In the genomic region with DNA sequence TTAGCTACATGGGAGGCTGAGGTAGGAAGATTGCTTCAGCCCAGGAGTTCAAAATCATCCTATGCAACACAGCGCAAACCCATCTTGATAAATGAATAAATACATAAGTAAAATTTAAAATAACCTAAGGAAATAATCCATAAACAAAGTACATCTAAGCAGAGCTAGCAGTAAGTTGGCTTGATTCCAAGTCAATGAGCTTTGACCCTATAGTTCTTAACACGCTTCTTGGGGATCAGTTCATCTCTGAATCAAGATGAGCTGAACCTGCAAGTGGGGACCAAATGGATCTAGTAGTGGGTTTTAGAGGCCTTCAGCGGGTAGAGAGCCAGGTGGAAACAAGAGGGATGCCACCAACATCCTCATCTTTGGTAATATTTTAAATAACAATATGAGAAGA, we compare ENCODE assay signal across 11 cellular contexts.
"Had no signal": no experiment of that assay in that cellular context is flagged by ENCODE, and none has a peak within 500 bp of the region (broad histone marks: within the 10 kb centered on the region; RNA-seq: fewer than 3 reads in every experiment).

No MANE protein-coding gene starts in this region.

- FAIRE-seq: H1, H54 had no signal

- H3K4me3 ChIP-seq: GM23248, GM23338, HAP-1 had no signal

- H3K9ac ChIP-seq: GM23248 had no signal

- DNase-seq: GM23248, GOT3, H7, H9, HCEC 1CT, HFFc6 had no signal

- H3K36me3 ChIP-seq: HAP-1 had no signal

- H3K9me3 Mint-ChIP-seq: GM23338, H9, HFFc6 had no signal

- H3K9me3 ChIP-seq: HAP-1 had no signal

- H3K27ac Mint-ChIP-seq: GM23338, HFFc6 had no signal

- ATAC-seq: GM23338, HCT116 had no signal

- H2AFZ ChIP-seq: GM23248, GM23338 had no signal

- H3K27ac ChIP-seq: GM23248 had no signal

- H3K4me3 Mint-ChIP-seq: GM23338, H9, HFFc6 had no signal

- H3K4me2 ChIP-seq: GM23338 had no signal
